In the genomic region with DNA sequence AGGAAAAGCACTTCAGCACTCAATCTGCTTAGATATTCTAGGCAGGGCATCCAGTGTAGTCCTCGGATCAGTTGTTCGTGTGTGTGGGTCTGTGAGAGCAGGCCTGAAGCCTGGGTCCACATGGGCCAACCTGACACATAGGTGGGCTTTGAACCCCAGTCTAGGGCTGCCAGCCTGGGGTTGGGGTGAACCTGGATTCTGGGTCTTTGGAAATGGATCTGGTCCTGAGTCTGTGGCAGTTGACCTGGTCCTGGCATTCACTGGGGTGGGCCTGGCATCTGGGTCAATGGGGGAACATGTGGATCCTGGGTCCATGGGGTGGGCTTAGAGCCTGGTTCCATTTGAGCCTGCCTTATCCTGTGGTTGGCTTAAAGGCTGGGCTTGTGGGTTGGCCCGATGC, we compare ENCODE assay signal across 10 cellular contexts.
"Had no signal": no experiment of that assay in that cellular context is flagged by ENCODE, and none has a peak within 500 bp of the region (broad histone marks: within the 10 kb centered on the region; RNA-seq: fewer than 3 reads in every experiment).

No MANE protein-coding gene starts in this region.

- H3K36me3 Mint-ChIP-seq: IgD-negative memory B cell had no signal

- H3K4me3 ChIP-seq: GM23248, HAP-1 had no signal

- ATAC-seq: HCT116, HepG2 had no signal

- H3K9me3 ChIP-seq: HAP-1 had no signal

- H2AFZ ChIP-seq: GM23248 had no signal

- H3K27ac Mint-ChIP-seq: HFFc6, IgD-negative memory B cell had no signal

- H3K27ac ChIP-seq: GM23248, HL-60 had no signal

- H3K27me3 Mint-ChIP-seq: IgD-negative memory B cell had no signal

- H3K9ac ChIP-seq: GM23248 had no signal

- H3K36me3 ChIP-seq: HAP-1 had no signal

- H3K4me3 Mint-ChIP-seq: HFFc6, IgD-negative memory B cell had no signal

- DNase-seq: GM23248, GOT3, H7, HFFc6, KBM-7 had no signal

- H3K4me1 Mint-ChIP-seq: IgD-negative memory B cell had no signal

- H3K4me1 ChIP-seq: HAP-1 had no signal
